ENCODE assay signal across 8 cellular contexts in the genomic region with DNA sequence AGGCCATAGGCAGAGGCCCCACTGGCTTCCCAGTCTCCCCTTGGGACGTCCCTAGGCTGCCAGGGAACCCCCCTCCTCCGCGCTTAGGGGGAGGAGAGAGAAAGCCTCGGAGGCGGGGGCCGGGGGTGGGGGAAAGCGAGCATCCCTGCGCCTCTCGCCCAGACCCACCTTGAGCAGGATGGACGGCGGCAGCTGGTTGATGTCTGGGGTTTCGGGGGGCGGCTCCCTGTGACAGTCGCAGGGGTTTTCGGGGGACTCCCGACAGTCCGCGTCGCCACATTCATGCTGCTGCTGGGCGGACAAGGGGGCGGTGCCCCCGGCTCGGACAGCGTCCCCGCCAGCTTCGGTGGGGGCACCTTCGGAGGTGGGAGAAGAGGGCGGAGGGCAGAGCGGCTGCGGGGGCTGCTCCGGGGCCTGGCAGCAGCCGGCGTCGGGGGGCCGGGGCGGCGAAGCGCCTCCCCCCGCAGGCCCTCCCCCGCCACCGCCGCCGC. TPM values are rescaled to one million over a fixed set of nuclear protein-coding genes. Genes with fewer than 3 reads are reported as not detected.
DNase-seq lines count a peak whose midpoint lies in the region; ATAC-seq, FAIRE-seq and TF ChIP-seq lines count a peak whose summit lies in the region.

No MANE protein-coding gene starts in this region.

- H3K36me3 ChIP-seq in ACC112 (ENCODE audit: insufficient read depth, low read length) (no peaks in the 10 kb centered on the region), OCI-LY7 (ENCODE audit: insufficient read depth, low read length) (peaks cover 7% of the 10 kb centered on the region; the same call in 1 of the 2 replicates), pancreas (no peaks in the 10 kb centered on the region), urinary bladder (ENCODE audit: insufficient read depth) (no peaks in the 10 kb centered on the region)

- H3K27ac ChIP-seq in ACC112 (ENCODE audit: low read depth, low read length) (no peak overlapping the region), OCI-LY7 (ENCODE audit: low read depth, low read length, poor library complexity, severe bottlenecking) (peak overlapping the region; percentile 92), pancreas (peak overlapping the region; percentile 99), urinary bladder (ENCODE audit: low read depth) (peak overlapping the region; percentile 96)

- no peaks in the 10 kb centered on the region for H3K9me2 ChIP-seq in OCI-LY7 (ENCODE audit: insufficient read depth, low read length)

- DNase-seq in OCI-LY7 (ENCODE audit: low spot score) (peak; percentile 53), activated gamma-delta T cell (lab: John Stamatoyannopoulos, UW) (peak; percentile 49), globus pallidus (ENCODE audit: low spot score) (peak; percentile 59), pancreas (peak; percentile 37 to 84 (median 48))

- POLR2A ChIA-PET in OCI-LY7 (lab: Charles Lee), result interaction anchor here (0.6 to 1.8 kb wide), 6 partner anchors 9 to 1433 kb away, joined by 3 to 7 read pairs (median 4); no protein-coding TSS in a partner anchor

- H3K4me1 ChIP-seq in ACC112 (ENCODE audit: control insufficient read depth, insufficient read depth, low read length, unreplicated experiment) (peaks cover 14% of the 10 kb centered on the region), OCI-LY7 (ENCODE audit: insufficient read depth, low read length, poor library complexity, severe bottlenecking) (peaks cover 28% of the 10 kb centered on the region), pancreas (peaks cover 0 to 24% (median 4%) of the 10 kb centered on the region in 3 donors), urinary bladder (ENCODE audit: insufficient read depth) (no peaks in the 10 kb centered on the region)

- WGBS in pancreas, 2 donors, result 1 to 2% methylated on average over 27 to 43 of the region's 43 CpGs
- WGBS in urinary bladder, result 1% methylated on average over 38 of the region's 43 CpGs

- intact Hi-C loops in OCI-LY7 (cut with micrococcal nuclease; ENCODE audit: unreplicated experiment) (loop anchor here (5.0 to 10.0 kb wide), 4 partner anchors 364 to 1314 kb away; a partner anchor contains a TSS), pancreas (cut with DNase I) (no loop called here)

- no peaks in the 10 kb centered on the region for H4K20me1 ChIP-seq in OCI-LY7 (ENCODE audit: insufficient read depth, low read length)

- peak overlapping the region; percentile 91 for H3K4me2 ChIP-seq in OCI-LY7 (ENCODE audit: low read length)

- peaks cover 16% of the 10 kb centered on the region; the same call in 1 of the 2 replicates for H3K9me3 ChIP-seq in OCI-LY7 (ENCODE audit: low read length)
- no peaks in the 10 kb centered on the region for H3K9me3 ChIP-seq in pancreas

- H3K4me3 ChIP-seq in ACC112 (ENCODE audit: low read depth, low read length) (peak overlapping the region; percentile 82), OCI-LY7 (ENCODE audit: low read depth, low read length, poor library complexity, severe bottlenecking) (peak overlapping the region; percentile 92), pancreas (peak overlapping the region; percentile 82 to 94 (median 94)), urinary bladder (ENCODE audit: low read depth, low read length) (peak overlapping the region; percentile 100)

- no peak for FAIRE-seq in pancreas (lab: Jason Lieb, UNC)

- TF ChIP-seq CTCF in OCI-LY7 (conservative IDR thresholded peaks at IDR 0.05; ENCODE audit: low read length) (no peak), pancreas (IDR thresholded peaks at IDR 0.05) (no peak)

- no peaks in the 10 kb centered on the region for H3K27me3 ChIP-seq in ACC112 (ENCODE audit: insufficient read depth, low read length)
- H3K27me3 ChIP-seq in pancreas, result no peaks in the 10 kb centered on the region

- ATAC-seq in GM18508 (IDR thresholded peaks at IDR 0.05; ENCODE audit: insufficient read depth, unreplicated experiment), result peak; percentile 15
- ATAC-seq in HG02970 (IDR thresholded peaks at IDR 0.05; ENCODE audit: low FRiP score, unreplicated experiment), result peak; percentile 25
- ATAC-seq in pancreas, result peak in 1 of 4 donors; percentile 1

- H3K79me2 ChIP-seq in ACC112 (ENCODE audit: control insufficient read depth, insufficient read depth, low read length, unreplicated experiment) (peaks cover 17% of the 10 kb centered on the region), OCI-LY7 (ENCODE audit: insufficient read depth, low read depth, low read length) (peaks cover 36% of the 10 kb centered on the region; the same call in 1 of the 2 replicates)

- H2AFZ ChIP-seq in ACC112 (ENCODE audit: low read length, unreplicated experiment), result peak overlapping the region; percentile 44
- peak overlapping the region; percentile 56; the same call in 1 of the 2 replicates for H2AFZ ChIP-seq in OCI-LY7 (ENCODE audit: low read length)

- CTCF ChIA-PET in OCI-LY7 (lab: Charles Lee; ENCODE audit: unreplicated experiment), result no interaction called here

- no TSS peak for BruUV-seq in OCI-LY7 (replicated peaks; lab: Mats Ljungman, UMichigan)

RNA-seq across cellular contexts. Expression of a gene that starts 1.3 kb away (rescaled TPM):
- 10.2 TPM in 2 replicates for total RNA-seq in OCI-LY7 (2014; rRNA removed; shearing (Covaris generic))
- total RNA-seq in OCI-LY7 (2022) (20.5 and 21.6 TPM in 2 replicates), pancreas (10 to 100 TPM in 2 of 6 donors, 1 to 10 TPM in 4; 6.4 to 11.1 (median 8.7) TPM), urinary bladder (31.1 TPM)
- polyA plus RNA-seq in pancreas (1 to 10 TPM; 4.2 to 7.0 TPM), urinary bladder (13.7 TPM)
